Comparison of ENCODE assay signal across 8 cellular contexts in genomic region chr22:24953294-24954113, GRCh38. TPM values are rescaled to one million over a fixed set of nuclear protein-coding genes. Genes with fewer than 3 reads are reported as not detected.
DNase-seq lines count a peak whose midpoint lies in the region; ATAC-seq and TF ChIP-seq lines count a peak whose summit lies in the region.

No MANE protein-coding gene starts in this region.

- H3K9me3 Mint-ChIP-seq in activated CD4-positive, alpha-beta T cell treated with anti-CD3 and anti-CD28 coated beads, Interleukin-2, amount 10 ng/mL, durations not matched to agents 24 days and 14 days: no peaks in the 10 kb centered on the region

- no peaks in the 10 kb centered on the region for H3K36me3 Mint-ChIP-seq in activated CD4-positive, alpha-beta T cell treated with anti-CD3 and anti-CD28 coated beads, Interleukin-2, amount 10 ng/mL, durations not matched to agents 24 days and 14 days (ENCODE audit: low read depth)

- peak; percentile 3 to 30 (median 12) for ATAC-seq in right lobe of liver

- H3K27me3 Mint-ChIP-seq in activated CD4-positive, alpha-beta T cell treated with anti-CD3 and anti-CD28 coated beads, Interleukin-2, amount 10 ng/mL, durations not matched to agents 24 days and 14 days: peaks cover 50% of the 10 kb centered on the region

- peak overlapping the region; percentile 72 for H3K4me3 Mint-ChIP-seq in activated CD4-positive, alpha-beta T cell treated with anti-CD3 and anti-CD28 coated beads, Interleukin-2, amount 10 ng/mL, durations not matched to agents 24 days and 14 days

- H3K36me3 ChIP-seq in right lobe of liver (no peaks in the 10 kb centered on the region), tibial artery (no peaks in the 10 kb centered on the region)

- intact Hi-C loops in activated CD4-positive, alpha-beta T cell treated with anti-CD3 and anti-CD28 coated beads, Interleukin-2, amount 10 ng/mL, durations not matched to agents 24 days and 14 days (cut with micrococcal nuclease): no loop called here
- intact Hi-C loops in right lobe of liver (cut with DNase I) (loop anchor here (5.0 kb wide), 2 partner anchors 94 to 99 kb away; no protein-coding TSS in a partner anchor), tibial artery (cut with DNase I; ENCODE audit: low total_unique reads) (loop anchor here (2.0 kb wide), 1 partner anchor 95 kb away; no protein-coding TSS in a partner anchor)

- no peak overlapping the region for H3K27ac Mint-ChIP-seq in activated CD4-positive, alpha-beta T cell treated with anti-CD3 and anti-CD28 coated beads, Interleukin-2, amount 10 ng/mL, durations not matched to agents 24 days and 14 days

- no peak for TF ChIP-seq POLR2A in right lobe of liver (IDR thresholded peaks at IDR 0.05)

- in situ Hi-C loops in G401 (cut with HindIII; ENCODE audit: low sequenced_read_pairs): no loop called here

- peak; percentile 65 for DNase-seq in activated CD4-positive, alpha-beta T cell treated with anti-CD3 and anti-CD28 coated beads, Interleukin-2, amount 10 ng/mL, durations not matched to agents 24 days and 14 days
- DNase-seq in activated CD4-positive, alpha-beta T cell treated with anti-CD3 and anti-CD28 coated beads for 1 hour: no peak
- DNase-seq in cardiac fibroblast (ENCODE audit: low read depth in 2 of 2) (no peak), right lobe of liver (peak; percentile 51 to 65 (median 62)), tibial artery (no peak), G401 (ENCODE audit: low spot score) (no peak), NCI-H2081 treated with DMSO at 0.1 percent for 48 hours (lab: John Stamatoyannopoulos, UW) (no peak)
- DNase-seq in activated CD4-positive, CD25-positive, alpha-beta regulatory T cell treated with anti-CD3 and anti-CD28 coated beads, Interleukin-2, amount 50 U/mL, for 72 hours: no peak

- H3K27ac ChIP-seq in right lobe of liver (peak overlapping the region; percentile 41 to 84 (median 66)), tibial artery (peak overlapping the region; percentile 64 to 71)

- 8% methylated on average over 8 of the region's 53 CpGs for WGBS in right lobe of liver (ENCODE audit: insufficient coverage, low coverage, low lambda C conversion rate, missing lambda C conversion rate)

- H3K4me3 ChIP-seq in cardiac fibroblast (replicated peaks in 1 of 2; ENCODE audit: low read depth in 2 of 2, low read length in 2 of 2) (peak overlapping the region; percentile 57 to 72), right lobe of liver (peak overlapping the region; percentile 70 to 77 (median 74)), tibial artery (peak overlapping the region; percentile 63 to 73)

- H3K4me1 ChIP-seq in right lobe of liver (peaks cover 0 to 11% (median 4%) of the 10 kb centered on the region in 4 donors), tibial artery (peaks cover 0 to 44% (median 16%) of the 10 kb centered on the region in 4 donors)

- H3K9me3 ChIP-seq in right lobe of liver (no peaks in the 10 kb centered on the region), tibial artery (no peaks in the 10 kb centered on the region)

- H3K4me1 Mint-ChIP-seq in activated CD4-positive, alpha-beta T cell treated with anti-CD3 and anti-CD28 coated beads, Interleukin-2, amount 10 ng/mL, durations not matched to agents 24 days and 14 days: peaks cover 20% of the 10 kb centered on the region

- H3K27me3 ChIP-seq in right lobe of liver: no peaks in the 10 kb centered on the region
- peaks cover 0 to under 1% of the 10 kb centered on the region in 2 donors for H3K27me3 ChIP-seq in tibial artery

- no peak for TF ChIP-seq CTCF in cardiac fibroblast (IDR thresholded peaks at IDR 0.05; ENCODE audit: low read depth, low read length)
- no peak for TF ChIP-seq CTCF in right lobe of liver (IDR thresholded peaks at IDR 0.05)
- no peak for TF ChIP-seq CTCF in tibial artery (IDR thresholded peaks at IDR 0.05)

RNA-seq across cellular contexts. Expression of gene KIAA1671, which starts 1.0 kb away (rescaled TPM):
- 11.2 and 11.4 TPM in 2 replicates for total RNA-seq in activated CD4-positive, alpha-beta T cell treated with anti-CD3 and anti-CD28 coated beads, Interleukin-2, amount 10 ng/mL, durations not matched to agents 24 days and 14 days
- 10 to 100 TPM; 31.1 to 56.6 (median 39.2) TPM for total RNA-seq in right lobe of liver
- 9.6 and 9.8 TPM in 2 replicates for total RNA-seq in G401 (2014; rRNA removed; shearing (Covaris generic))

RNA-seq across cellular contexts. Expression of gene LHFPL7, which starts 7.0 kb away (rescaled TPM):
- not detected in 2 replicates for total RNA-seq in activated CD4-positive, alpha-beta T cell treated with anti-CD3 and anti-CD28 coated beads, Interleukin-2, amount 10 ng/mL, durations not matched to agents 24 days and 14 days
- not detected for total RNA-seq in right lobe of liver
- not detected in 2 replicates for total RNA-seq in G401 (2014; rRNA removed; shearing (Covaris generic))

Comparison
In these comparisons a context has a peak if more than half of its experiments do, and no peak if none do; other contexts are left out.
1. DNase-seq: peak in activated CD4-positive, alpha-beta T cell treated with anti-CD3 and anti-CD28 coated beads, Interleukin-2, amount 10 ng/mL, durations not matched to agents 24 days and 14 days (single experiment) and right lobe of liver (3 of 3); none in activated CD4-positive, alpha-beta T cell treated with anti-CD3 and anti-CD28 coated beads for 1 hour (single experiment), cardiac fibroblast (0 of 2), tibial artery (0 of 2), activated CD4-positive, CD25-positive, alpha-beta regulatory T cell treated with anti-CD3 and anti-CD28 coated beads, Interleukin-2, amount 50 U/mL, for 72 hours (single experiment), G401 (single experiment) and NCI-H2081 treated with DMSO at 0.1 percent for 48 hours (single experiment).
2. Peak in every context shown above with its lines, with median percentiles within 50 percentile points of each other: H3K4me3 ChIP-seq.